Comparison of ENCODE assay signal across 32 cellular contexts in the genomic region with DNA sequence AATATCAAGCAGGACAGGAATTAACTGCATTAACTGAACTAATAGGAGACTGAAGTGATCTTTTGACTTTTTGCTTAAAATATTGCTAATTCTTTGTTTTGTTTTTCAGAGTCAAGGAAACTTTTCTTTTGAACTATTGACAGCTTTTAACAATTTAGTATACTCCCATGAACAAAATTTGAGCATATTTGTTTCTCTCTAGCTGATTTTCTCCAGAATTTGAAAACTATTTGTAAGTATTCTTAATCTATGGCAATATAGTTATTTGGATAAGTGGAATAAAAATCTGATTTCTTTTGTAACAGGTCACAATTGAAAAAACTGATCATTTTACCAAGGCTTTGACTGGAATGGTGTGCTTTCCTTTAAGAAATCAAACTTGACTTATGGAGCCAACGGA. TPM values are rescaled to one million over a fixed set of nuclear protein-coding genes. Genes with fewer than 3 reads are reported as not detected.
A peak's percentile ranks its signal among the peaks of the same experiment; 100 is the strongest.
DNase-seq lines count a peak whose midpoint lies in the region; ATAC-seq, FAIRE-seq and TF ChIP-seq lines count a peak whose summit lies in the region.
"Had no signal": no experiment of that assay in that cellular context is flagged by ENCODE, and none has a peak within 500 bp of the region (broad histone marks: within the 10 kb centered on the region; RNA-seq: fewer than 3 reads in every experiment).

No MANE protein-coding gene starts in this region.

- no peaks in the 10 kb centered on the region for H3K9me3 ChIP-seq in A549
- no peaks in the 10 kb centered on the region for H3K9me3 ChIP-seq in HEK293 (ENCODE audit: control insufficient read depth, insufficient read depth, low read depth, low read length)
- H3K9me3 ChIP-seq: BE2C, Caco-2 had no signal

- H3K36me3 ChIP-seq in HEK293 (ENCODE audit: control insufficient read depth in 2 of 2, insufficient read depth in 1 of 2, low read length in 2 of 2): no peaks in the 10 kb centered on the region
- H3K36me3 ChIP-seq: BE2C; BLaER1; BLaER1 treated with 17β-estradiol and CSF1 and Interleukin-3, amounts not matched to agents 10 nM and 100 nM had no signal

- H3K4me1 Mint-ChIP-seq in glutamatergic neuron (ENCODE audit: low read depth, unreplicated experiment): no peaks in the 10 kb centered on the region
- H3K4me1 Mint-ChIP-seq: B cell; CD14-positive monocyte; CD4-positive, alpha-beta memory T cell; CD4-positive, CD25-positive, alpha-beta regulatory T cell; CD8-positive, alpha-beta memory T cell had no signal

- H3K4me3 ChIP-seq in A549 (no peak overlapping the region), HEK293 (ENCODE audit: low read depth, low read length) (no peak overlapping the region)
- H3K4me3 ChIP-seq: BLaER1; BLaER1 treated with 17β-estradiol and CSF1 and Interleukin-3, amounts not matched to agents 10 nM and 100 nM had no signal

- CTCF ChIA-PET in A549 (lab: Yijun Ruan, JAX): interaction anchor here (1.0 to 1.8 kb wide), 2 partner anchors 11 to 18 kb away, joined by 3 to 10 read pairs; a partner anchor contains a TSS
- CTCF ChIA-PET in HEK293 (lab: Yijun Ruan, JAX): interaction anchor here (0.9 to 1.2 kb wide), 2 partner anchors 8 to 10 kb away, joined by 3 to 5 read pairs; a partner anchor contains a TSS

- H3K27ac ChIP-seq in A549: no peak overlapping the region
- H3K27ac ChIP-seq in HEK293 (ENCODE audit: extremely low read depth, low read depth, low read length): no peak overlapping the region
- H3K27ac ChIP-seq: 22Rv1; BLaER1; BLaER1 treated with 17β-estradiol and CSF1 and Interleukin-3, amounts not matched to agents 10 nM and 100 nM; C4-2B had no signal

- POLR2A ChIA-PET in A549 (lab: Yijun Ruan, JAX): no interaction called here
- POLR2A ChIA-PET in HEK293 (lab: Yijun Ruan, JAX): no interaction called here

- DNase-seq in A549 (ENCODE audit: low read depth in 1 of 2, low spot score in 1 of 2) (no peak), glutamatergic neuron (no peak), Kasumi-1 (lab: John Stamatoyannopoulos, UW) (no peak)
- DNase-seq: 8988T; ACHN; AML-193; BE2C; C1 segment of cervical spinal cord; Caco-2; Calu3; CD4-positive, alpha-beta memory T cell; CD4-positive, alpha-beta T cell; CD4-positive, CD25-positive, alpha-beta regulatory T cell; CD8-positive, alpha-beta memory T cell; CD8-positive, alpha-beta T cell; COR-L47; DMS 273 treated with DMSO at 0.1 percent for 48 hours; DMS153; DMS53; DMS79; DMS79 treated with DMSO at 0.1 percent for 48 hours; DND-41; EL had no signal

- ATAC-seq in A549: no peak
- ATAC-seq: CD8-positive, alpha-beta T cell had no signal

- H3K9me3 Mint-ChIP-seq in glutamatergic neuron (ENCODE audit: unreplicated experiment): peaks cover 5% of the 10 kb centered on the region
- H3K9me3 Mint-ChIP-seq: CD4-positive, alpha-beta memory T cell; CD4-positive, alpha-beta T cell; CD8-positive, alpha-beta T cell had no signal

- H3K27me3 Mint-ChIP-seq in glutamatergic neuron (ENCODE audit: unreplicated experiment): no peaks in the 10 kb centered on the region
- H3K27me3 Mint-ChIP-seq: B cell had no signal

- no peak overlapping the region for H3K4me3 Mint-ChIP-seq in glutamatergic neuron (ENCODE audit: unreplicated experiment)
- H3K4me3 Mint-ChIP-seq: B cell; CD14-positive monocyte; CD4-positive, alpha-beta memory T cell; CD4-positive, alpha-beta T cell; CD4-positive, CD25-positive, alpha-beta regulatory T cell; CD8-positive, alpha-beta memory T cell; CD8-positive, alpha-beta T cell had no signal

- TF ChIP-seq CTCF in A549 (IDR thresholded peaks at IDR 0.05) (no peak), HEK293 (tag by site-specific recombination; IDR thresholded peaks at IDR 0.05) (no peak), glutamatergic neuron (IDR thresholded peaks at IDR 0.05; ENCODE audit: partially characterized antibody, unreplicated experiment) (no peak)

- 89% methylated on average over 1 of the region's 1 CpG for WGBS in A549 (ENCODE audit: missing lambda C conversion rate)

- H3K4me1 ChIP-seq in A549 (no peaks in the 10 kb centered on the region), HEK293 (ENCODE audit: control insufficient read depth, insufficient read depth, low read length) (no peaks in the 10 kb centered on the region)
- H3K4me1 ChIP-seq: BLaER1; BLaER1 treated with 17β-estradiol and CSF1 and Interleukin-3, amounts not matched to agents 10 nM and 100 nM had no signal

- peaks cover 8% of the 10 kb centered on the region for H3K36me3 Mint-ChIP-seq in glutamatergic neuron (ENCODE audit: unreplicated experiment)
- H3K36me3 Mint-ChIP-seq: CD14-positive monocyte; CD4-positive, alpha-beta memory T cell; CD8-positive, alpha-beta T cell had no signal

- no peak overlapping the region for H3K27ac Mint-ChIP-seq in glutamatergic neuron (ENCODE audit: unreplicated experiment)
- H3K27ac Mint-ChIP-seq: B cell; CD14-positive monocyte; CD4-positive, alpha-beta memory T cell; CD4-positive, alpha-beta T cell; CD4-positive, CD25-positive, alpha-beta regulatory T cell; CD8-positive, alpha-beta memory T cell; CD8-positive, alpha-beta T cell had no signal

- no peak for TF ChIP-seq RAD21 in A549 (conservative IDR thresholded peaks at IDR 0.05 in 1 of 2, IDR thresholded peaks at IDR 0.05 in 1 of 2)

- peak; percentile 63 for FAIRE-seq in A549 (lab: Jason Lieb, UNC)
- FAIRE-seq: A204.1, D721Med had no signal

- TF ChIP-seq POLR2A in A549 (IDR thresholded peaks at IDR 0.05; ENCODE audit: low read length): no peak

- no peak for TF ChIP-seq EP300 in A549 (IDR thresholded peaks at IDR 0.05)

- no peak overlapping the region for H3K4me2 ChIP-seq in A549
- H3K4me2 ChIP-seq: BLaER1; BLaER1 treated with 17β-estradiol and CSF1 and Interleukin-3, amounts not matched to agents 10 nM and 100 nM had no signal

TF ChIP-seq in A549, 52 proteins besides CTCF, POLR2A, EP300 and RAD21:
- TF ChIP-seq SMC3 (IDR thresholded peaks at IDR 0.05) (no peak), ZSCAN20 (CRISPR knock-in tag; IDR thresholded peaks at IDR 0.05) (no peak), HOXA7 (CRISPR knock-in tag; IDR thresholded peaks at IDR 0.05) (no peak)

TF ChIP-seq in HEK293, 187 proteins besides CTCF, POLR2A, EP300 and RAD21:
- TF ChIP-seq ZNF529 (tag by site-specific recombination; IDR thresholded peaks at IDR 0.05; ENCODE audit: insufficient replicate concordance): no peak
- no peak for TF ChIP-seq ZNF140 (tag by site-specific recombination; IDR thresholded peaks at IDR 0.05)
- TF ChIP-seq SETDB1 (IDR thresholded peaks at IDR 0.05; ENCODE audit: insufficient read length, low read length): peak; percentile 91
- no peak for TF ChIP-seq ZNF544 (tag by site-specific recombination; IDR thresholded peaks at IDR 0.05)

RNA-seq across cellular contexts. Expression of a gene that starts 7.0 kb away (rescaled TPM):
- 42.9 and 45.0 TPM in 2 replicates for polyA plus RNA-seq in A549 (2011; rRNA removed)
- 25.0 and 28.2 TPM in 2 replicates for polyA plus RNA-seq in A549 (2012; cell fraction: cytosol; rRNA removed)
- 48.4 and 51.3 TPM in 2 replicates for polyA plus RNA-seq in A549 (2012; cell fraction: nucleus; rRNA removed)
- 37.5 to 47.6 TPM (median 44.5 TPM) in 3 replicates for polyA plus RNA-seq in A549 (2017; fragmentation: RNase III; extraction: RNeasy Plus Mini Kit Qiagen cat#74134 plus additional on column Dnase treatment)
- 7.3 and 7.4 TPM in 2 replicates for polyA minus RNA-seq in A549 (2011; rRNA and poly(A)+ RNA removed)
- 46.9 TPM for total RNA-seq in glutamatergic neuron (ENCODE audit: unreplicated experiment)

RNA-seq across cellular contexts. Expression of a gene that starts 10.1 kb away (rescaled TPM):
- polyA plus RNA-seq in A549 (2011; rRNA removed) (13.5 and 16.9 TPM in 2 replicates), A549 (2017; fragmentation: RNase III; extraction: RNeasy Plus Mini Kit Qiagen cat#74134 plus additional on column Dnase treatment) (19.9 to 20.7 TPM (median 20.3 TPM) in 3 replicates)
- 4.5 and 4.6 TPM in 2 replicates for polyA plus RNA-seq in A549 (2012; cell fraction: cytosol; rRNA removed)
- polyA plus RNA-seq in A549 (2012; cell fraction: nucleus; rRNA removed): 3.7 and 5.9 TPM in 2 replicates
- polyA minus RNA-seq in A549 (2011; rRNA and poly(A)+ RNA removed): 6.9 and 7.2 TPM in 2 replicates
- 9.4 TPM for total RNA-seq in glutamatergic neuron (ENCODE audit: unreplicated experiment)

RNA-seq across cellular contexts. Expression of a gene that starts 57.1 kb away (rescaled TPM):
- polyA plus RNA-seq in A549 (2011; rRNA removed) (56.6 and 65.4 TPM in 2 replicates), A549 (2017; fragmentation: RNase III; extraction: RNeasy Plus Mini Kit Qiagen cat#74134 plus additional on column Dnase treatment) (38.3 to 40.7 TPM (median 39.8 TPM) in 3 replicates)
- 15.5 and 19.3 TPM in 2 replicates for polyA plus RNA-seq in A549 (2012; cell fraction: cytosol; rRNA removed)
- polyA plus RNA-seq in A549 (2012; cell fraction: nucleus; rRNA removed): 35.4 and 43.1 TPM in 2 replicates
- 50.2 and 53.5 TPM in 2 replicates for polyA minus RNA-seq in A549 (2011; rRNA and poly(A)+ RNA removed)
- 1.9 TPM for total RNA-seq in glutamatergic neuron (ENCODE audit: unreplicated experiment)
